Comparison of ENCODE assay signal across 1 cellular context in the genomic region with DNA sequence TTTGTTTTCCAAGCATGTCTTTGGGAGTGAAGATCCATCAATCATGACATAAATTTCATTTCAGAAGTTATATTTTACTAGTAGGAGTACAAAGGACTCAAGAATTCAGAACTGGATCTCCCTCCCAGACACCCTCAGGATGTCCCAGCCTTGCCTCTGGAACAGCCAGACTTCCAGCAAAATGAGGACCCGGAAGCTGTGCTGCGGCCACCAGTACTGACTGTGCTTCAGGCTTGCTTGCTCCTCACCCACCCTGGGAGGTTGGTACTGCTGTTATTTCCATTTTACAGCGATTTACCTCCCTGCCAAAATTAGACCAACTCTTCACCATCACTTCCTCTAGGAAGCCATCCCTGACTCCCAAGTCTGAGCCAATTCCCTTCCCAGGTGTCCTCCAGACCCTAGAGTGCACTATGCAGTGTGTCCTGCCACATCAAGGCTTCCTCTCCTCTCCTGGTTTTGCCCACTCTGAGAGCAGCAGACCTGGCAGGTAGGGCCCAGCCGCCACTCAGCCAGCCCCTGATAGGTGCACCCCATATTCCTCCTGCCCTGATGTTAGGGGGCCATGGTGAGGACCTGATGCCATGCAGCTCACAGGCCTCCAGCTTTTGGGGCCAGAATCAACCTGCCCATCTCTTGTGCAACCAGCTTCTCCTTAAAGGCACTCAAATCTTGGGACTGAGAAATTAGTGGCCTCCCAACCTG.
TF ChIP-seq lines count a peak whose summit lies in the region.

No MANE protein-coding gene starts in this region.

TF ChIP-seq in HepG2, 621 proteins besides CTCF, POLR2A, EP300 and RAD21 (continued from another document):
- TF ChIP-seq, protein P1, sequence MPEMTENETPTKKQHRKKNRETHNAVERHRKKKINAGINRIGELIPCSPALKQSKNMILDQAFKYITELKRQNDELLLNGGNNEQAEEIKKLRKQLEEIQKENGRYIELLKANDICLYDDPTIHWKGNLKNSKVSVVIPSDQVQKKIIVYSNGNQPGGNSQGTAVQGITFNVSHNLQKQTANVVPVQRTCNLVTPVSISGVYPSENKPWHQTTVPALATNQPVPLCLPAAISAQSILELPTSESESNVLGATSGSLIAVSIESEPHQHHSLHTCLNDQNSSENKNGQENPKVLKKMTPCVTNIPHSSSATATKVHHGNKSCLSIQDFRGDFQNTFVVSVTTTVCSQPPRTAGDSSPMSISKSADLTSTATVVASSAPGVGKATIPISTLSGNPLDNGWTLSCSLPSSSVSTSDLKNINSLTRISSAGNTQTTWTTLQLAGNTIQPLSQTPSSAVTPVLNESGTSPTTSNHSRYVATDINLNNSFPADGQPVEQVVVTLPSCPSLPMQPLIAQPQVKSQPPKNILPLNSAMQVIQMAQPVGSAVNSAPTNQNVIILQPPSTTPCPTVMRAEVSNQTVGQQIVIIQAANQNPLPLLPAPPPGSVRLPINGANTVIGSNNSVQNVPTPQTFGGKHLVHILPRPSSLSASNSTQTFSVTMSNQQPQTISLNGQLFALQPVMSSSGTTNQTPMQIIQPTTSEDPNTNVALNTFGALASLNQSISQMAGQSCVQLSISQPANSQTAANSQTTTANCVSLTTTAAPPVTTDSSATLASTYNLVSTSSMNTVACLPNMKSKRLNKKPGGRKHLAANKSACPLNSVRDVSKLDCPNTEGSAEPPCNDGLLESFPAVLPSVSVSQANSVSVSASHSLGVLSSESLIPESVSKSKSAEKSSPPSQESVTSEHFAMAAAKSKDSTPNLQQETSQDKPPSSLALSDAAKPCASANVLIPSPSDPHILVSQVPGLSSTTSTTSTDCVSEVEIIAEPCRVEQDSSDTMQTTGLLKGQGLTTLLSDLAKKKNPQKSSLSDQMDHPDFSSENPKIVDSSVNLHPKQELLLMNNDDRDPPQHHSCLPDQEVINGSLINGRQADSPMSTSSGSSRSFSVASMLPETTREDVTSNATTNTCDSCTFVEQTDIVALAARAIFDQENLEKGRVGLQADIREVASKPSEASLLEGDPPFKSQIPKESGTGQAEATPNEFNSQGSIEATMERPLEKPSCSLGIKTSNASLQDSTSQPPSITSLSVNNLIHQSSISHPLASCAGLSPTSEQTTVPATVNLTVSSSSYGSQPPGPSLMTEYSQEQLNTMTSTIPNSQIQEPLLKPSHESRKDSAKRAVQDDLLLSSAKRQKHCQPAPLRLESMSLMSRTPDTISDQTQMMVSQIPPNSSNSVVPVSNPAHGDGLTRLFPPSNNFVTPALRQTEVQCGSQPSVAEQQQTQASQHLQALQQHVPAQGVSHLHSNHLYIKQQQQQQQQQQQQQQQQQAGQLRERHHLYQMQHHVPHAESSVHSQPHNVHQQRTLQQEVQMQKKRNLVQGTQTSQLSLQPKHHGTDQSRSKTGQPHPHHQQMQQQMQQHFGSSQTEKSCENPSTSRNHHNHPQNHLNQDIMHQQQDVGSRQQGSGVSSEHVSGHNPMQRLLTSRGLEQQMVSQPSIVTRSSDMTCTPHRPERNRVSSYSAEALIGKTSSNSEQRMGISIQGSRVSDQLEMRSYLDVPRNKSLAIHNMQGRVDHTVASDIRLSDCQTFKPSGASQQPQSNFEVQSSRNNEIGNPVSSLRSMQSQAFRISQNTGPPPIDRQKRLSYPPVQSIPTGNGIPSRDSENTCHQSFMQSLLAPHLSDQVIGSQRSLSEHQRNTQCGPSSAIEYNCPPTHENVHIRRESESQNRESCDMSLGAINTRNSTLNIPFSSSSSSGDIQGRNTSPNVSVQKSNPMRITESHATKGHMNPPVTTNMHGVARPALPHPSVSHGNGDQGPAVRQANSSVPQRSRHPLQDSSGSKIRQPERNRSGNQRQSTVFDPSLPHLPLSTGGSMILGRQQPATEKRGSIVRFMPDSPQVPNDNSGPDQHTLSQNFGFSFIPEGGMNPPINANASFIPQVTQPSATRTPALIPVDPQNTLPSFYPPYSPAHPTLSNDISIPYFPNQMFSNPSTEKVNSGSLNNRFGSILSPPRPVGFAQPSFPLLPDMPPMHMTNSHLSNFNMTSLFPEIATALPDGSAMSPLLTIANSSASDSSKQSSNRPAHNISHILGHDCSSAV (CRISPR knock-in tag; IDR thresholded peaks at IDR 0.05; ENCODE audit: borderline replicate concordance), result no peak
- TF ChIP-seq SMC3 (IDR thresholded peaks at IDR 0.05; ENCODE audit: low read length) (no peak), KLF12 (CRISPR knock-in tag; IDR thresholded peaks at IDR 0.05; ENCODE audit: borderline replicate concordance) (no peak), ZBTB8A (CRISPR knock-in tag; IDR thresholded peaks at IDR 0.05; ENCODE audit: borderline replicate concordance, low read depth) (no peak), PITX1 (CRISPR knock-in tag; IDR thresholded peaks at IDR 0.05) (no peak), RNF2 (conservative IDR thresholded peaks at IDR 0.05; ENCODE audit: low read depth) (no peak), ZNF703 (CRISPR knock-in tag; IDR thresholded peaks at IDR 0.05; ENCODE audit: borderline replicate concordance) (no peak), PTBP1 (IDR thresholded peaks at IDR 0.05; ENCODE audit: low read depth, low read length, poor library complexity, severe bottlenecking) (no peak), ONECUT2 (CRISPR knock-in tag; IDR thresholded peaks at IDR 0.05) (no peak), SIN3A (IDR thresholded peaks at IDR 0.05; ENCODE audit: borderline replicate concordance, low read depth, low read length) (no peak)
- TF ChIP-seq, protein P2, sequence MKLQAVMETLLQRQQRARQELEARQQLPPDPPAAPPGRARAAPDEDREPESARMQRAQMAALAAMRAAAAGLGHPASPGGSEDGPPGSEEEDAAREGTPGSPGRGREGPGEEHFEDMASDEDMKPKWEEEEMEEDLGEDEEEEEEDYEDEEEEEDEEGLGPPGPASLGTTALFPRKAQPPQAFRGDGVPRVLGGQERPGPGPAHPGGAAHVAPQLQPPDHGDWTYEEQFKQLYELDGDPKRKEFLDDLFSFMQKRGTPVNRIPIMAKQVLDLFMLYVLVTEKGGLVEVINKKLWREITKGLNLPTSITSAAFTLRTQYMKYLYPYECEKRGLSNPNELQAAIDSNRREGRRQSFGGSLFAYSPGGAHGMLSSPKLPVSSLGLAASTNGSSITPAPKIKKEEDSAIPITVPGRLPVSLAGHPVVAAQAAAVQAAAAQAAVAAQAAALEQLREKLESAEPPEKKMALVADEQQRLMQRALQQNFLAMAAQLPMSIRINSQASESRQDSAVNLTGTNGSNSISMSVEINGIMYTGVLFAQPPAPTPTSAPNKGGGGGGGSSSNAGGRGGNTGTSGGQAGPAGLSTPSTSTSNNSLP (IDR thresholded peaks at IDR 0.05; ENCODE audit: low read depth, low read length), result no peak
- TF ChIP-seq, protein P3, sequence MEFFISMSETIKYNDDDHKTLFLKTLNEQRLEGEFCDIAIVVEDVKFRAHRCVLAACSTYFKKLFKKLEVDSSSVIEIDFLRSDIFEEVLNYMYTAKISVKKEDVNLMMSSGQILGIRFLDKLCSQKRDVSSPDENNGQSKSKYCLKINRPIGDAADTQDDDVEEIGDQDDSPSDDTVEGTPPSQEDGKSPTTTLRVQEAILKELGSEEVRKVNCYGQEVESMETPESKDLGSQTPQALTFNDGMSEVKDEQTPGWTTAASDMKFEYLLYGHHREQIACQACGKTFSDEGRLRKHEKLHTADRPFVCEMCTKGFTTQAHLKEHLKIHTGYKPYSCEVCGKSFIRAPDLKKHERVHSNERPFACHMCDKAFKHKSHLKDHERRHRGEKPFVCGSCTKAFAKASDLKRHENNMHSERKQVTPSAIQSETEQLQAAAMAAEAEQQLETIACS (CRISPR knock-in tag; IDR thresholded peaks at IDR 0.05), result no peak
- TF ChIP-seq, protein P4, sequence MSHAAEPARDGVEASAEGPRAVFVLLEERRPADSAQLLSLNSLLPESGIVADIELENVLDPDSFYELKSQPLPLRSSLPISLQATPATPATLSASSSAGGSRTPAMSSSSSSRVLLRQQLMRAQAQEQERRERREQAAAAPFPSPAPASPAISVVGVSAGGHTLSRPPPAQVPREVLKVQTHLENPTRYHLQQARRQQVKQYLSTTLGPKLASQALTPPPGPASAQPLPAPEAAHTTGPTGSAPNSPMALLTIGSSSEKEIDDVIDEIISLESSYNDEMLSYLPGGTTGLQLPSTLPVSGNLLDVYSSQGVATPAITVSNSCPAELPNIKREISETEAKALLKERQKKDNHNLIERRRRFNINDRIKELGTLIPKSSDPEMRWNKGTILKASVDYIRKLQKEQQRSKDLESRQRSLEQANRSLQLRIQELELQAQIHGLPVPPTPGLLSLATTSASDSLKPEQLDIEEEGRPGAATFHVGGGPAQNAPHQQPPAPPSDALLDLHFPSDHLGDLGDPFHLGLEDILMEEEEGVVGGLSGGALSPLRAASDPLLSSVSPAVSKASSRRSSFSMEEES (CRISPR knock-in tag; IDR thresholded peaks at IDR 0.05), result no peak
